8 cellular contexts compared by ENCODE assay signal in genomic region chr10:74213571-74214162, GRCh38.
DNase-seq lines count a peak whose midpoint lies in the region; ATAC-seq and TF ChIP-seq lines count a peak whose summit lies in the region.

No MANE protein-coding gene starts in this region.

- no peak for TF ChIP-seq POLR2A in tibial nerve (IDR thresholded peaks at IDR 0.05)

- no peaks in the 10 kb centered on the region for H3K9me3 ChIP-seq in tibial nerve

- no peaks in the 10 kb centered on the region for H3K27me3 ChIP-seq in tibial nerve

- H3K27ac Mint-ChIP-seq in activated naive CD4-positive, alpha-beta T cell treated with anti-CD3 and anti-CD28 coated beads, Interleukin-2, amount 10 ng/mL, durations not matched to agents 7 days and 5 days, result no peak overlapping the region

- ATAC-seq in GM19467 (IDR thresholded peaks at IDR 0.05; ENCODE audit: unreplicated experiment) (no peak), GM21737 (IDR thresholded peaks at IDR 0.05; ENCODE audit: unreplicated experiment) (no peak)

- H3K27ac ChIP-seq in tibial nerve, result no peak overlapping the region

- no peak overlapping the region for H3K4me3 Mint-ChIP-seq in activated naive CD4-positive, alpha-beta T cell treated with anti-CD3 and anti-CD28 coated beads, Interleukin-2, amount 10 ng/mL, durations not matched to agents 7 days and 5 days

- no peaks in the 10 kb centered on the region for H3K4me1 ChIP-seq in tibial nerve

- peaks cover 3% of the 10 kb centered on the region for H3K4me1 Mint-ChIP-seq in activated naive CD4-positive, alpha-beta T cell treated with anti-CD3 and anti-CD28 coated beads, Interleukin-2, amount 10 ng/mL, durations not matched to agents 7 days and 5 days

- H3K36me3 ChIP-seq in tibial nerve, result no peaks in the 10 kb centered on the region

- peak in 4 of 5 experiments; percentile 21 to 40 (median 30) for TF ChIP-seq CTCF in tibial nerve (IDR thresholded peaks at IDR 0.05)

- peaks cover 12% of the 10 kb centered on the region for H3K36me3 Mint-ChIP-seq in activated naive CD4-positive, alpha-beta T cell treated with anti-CD3 and anti-CD28 coated beads, Interleukin-2, amount 10 ng/mL, durations not matched to agents 7 days and 5 days

- peaks cover 3% of the 10 kb centered on the region for H3K9me3 Mint-ChIP-seq in activated naive CD4-positive, alpha-beta T cell treated with anti-CD3 and anti-CD28 coated beads, Interleukin-2, amount 10 ng/mL, durations not matched to agents 7 days and 5 days

- DNase-seq in activated gamma-delta T cell treated with Interleukin-2 at 50 U/mL for 16 hours, result peak; percentile 32
- no peak for DNase-seq in activated gamma-delta T cell (lab: John Stamatoyannopoulos, UW)
- DNase-seq in NCI-H748 (lab: John Stamatoyannopoulos, UW; ENCODE audit: unreplicated experiment), result peak; percentile 32
- peak; percentile 65 for DNase-seq in activated naive CD4-positive, alpha-beta T cell treated with anti-CD3 and anti-CD28 coated beads, Interleukin-2, amount 10 ng/mL, durations not matched to agents 7 days and 5 days
- DNase-seq in hepatic stellate cell (ENCODE audit: low spot score), result peak; percentile 51
- peak in 1 of 2 donors; percentile 72 for DNase-seq in tibial nerve (ENCODE audit: low spot score in 2 of 2)

- no peak overlapping the region for H3K4me3 ChIP-seq in tibial nerve

- WGBS in tibial nerve, 2 donors, result 67 to 68% methylated on average over 3 of the region's 3 CpGs

- H3K27me3 Mint-ChIP-seq in activated naive CD4-positive, alpha-beta T cell treated with anti-CD3 and anti-CD28 coated beads, Interleukin-2, amount 10 ng/mL, durations not matched to agents 7 days and 5 days, result no peaks in the 10 kb centered on the region

- peak in 1 of 2 donors; percentile 19 for TF ChIP-seq EP300 in tibial nerve (IDR thresholded peaks at IDR 0.05)

- CTCF ChIA-PET in activated naive CD4-positive, alpha-beta T cell treated with anti-CD3 and anti-CD28 coated beads, Interleukin-2, amount 10 ng/mL, durations not matched to agents 7 days and 5 days (lab: Charles Lee), result interaction anchor here (0.5 to 2.1 kb wide), 18 partner anchors 10 to 327 kb away, joined by 3 to 11 read pairs (median 3); partner anchors contain the start of genes ADK and AP3M1
